Comparison of ENCODE assay signal across 1 cellular context in the genomic region with DNA sequence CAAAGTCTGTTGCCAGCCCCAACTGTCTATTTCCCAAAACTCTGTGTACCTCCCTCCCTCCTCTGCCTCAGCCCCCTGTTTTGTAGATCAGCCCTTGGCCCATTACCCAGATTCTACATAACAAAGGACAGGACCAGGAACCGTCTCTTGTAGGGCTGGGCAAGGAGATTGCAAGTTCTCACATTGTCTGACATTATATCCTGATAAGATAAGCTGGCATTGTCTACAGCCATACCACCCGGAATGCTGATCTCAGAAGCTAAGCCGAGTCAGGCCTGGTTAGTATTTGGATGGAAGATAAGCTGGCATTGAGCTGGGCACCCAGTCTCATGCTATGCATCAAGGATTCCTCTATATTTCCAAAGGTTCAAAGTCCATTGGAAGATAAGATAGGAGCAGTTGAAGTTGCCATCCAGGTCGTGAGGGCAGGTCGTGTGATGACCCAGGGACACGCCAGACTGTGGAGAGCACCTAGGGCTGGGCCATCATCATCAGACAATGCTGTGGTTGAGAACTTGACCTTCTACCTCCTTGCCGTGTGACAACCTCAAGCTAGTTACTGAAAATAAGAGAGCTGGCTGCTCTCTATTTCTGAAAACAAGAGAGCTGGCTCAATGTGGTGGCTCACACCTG.
TF ChIP-seq lines count a peak whose summit lies in the region.

No MANE protein-coding gene starts in this region.

TF ChIP-seq in GM23338, 12 proteins besides CTCF, POLR2A, EP300 and RAD21 (continued from another document):
- TF ChIP-seq, protein P1, sequence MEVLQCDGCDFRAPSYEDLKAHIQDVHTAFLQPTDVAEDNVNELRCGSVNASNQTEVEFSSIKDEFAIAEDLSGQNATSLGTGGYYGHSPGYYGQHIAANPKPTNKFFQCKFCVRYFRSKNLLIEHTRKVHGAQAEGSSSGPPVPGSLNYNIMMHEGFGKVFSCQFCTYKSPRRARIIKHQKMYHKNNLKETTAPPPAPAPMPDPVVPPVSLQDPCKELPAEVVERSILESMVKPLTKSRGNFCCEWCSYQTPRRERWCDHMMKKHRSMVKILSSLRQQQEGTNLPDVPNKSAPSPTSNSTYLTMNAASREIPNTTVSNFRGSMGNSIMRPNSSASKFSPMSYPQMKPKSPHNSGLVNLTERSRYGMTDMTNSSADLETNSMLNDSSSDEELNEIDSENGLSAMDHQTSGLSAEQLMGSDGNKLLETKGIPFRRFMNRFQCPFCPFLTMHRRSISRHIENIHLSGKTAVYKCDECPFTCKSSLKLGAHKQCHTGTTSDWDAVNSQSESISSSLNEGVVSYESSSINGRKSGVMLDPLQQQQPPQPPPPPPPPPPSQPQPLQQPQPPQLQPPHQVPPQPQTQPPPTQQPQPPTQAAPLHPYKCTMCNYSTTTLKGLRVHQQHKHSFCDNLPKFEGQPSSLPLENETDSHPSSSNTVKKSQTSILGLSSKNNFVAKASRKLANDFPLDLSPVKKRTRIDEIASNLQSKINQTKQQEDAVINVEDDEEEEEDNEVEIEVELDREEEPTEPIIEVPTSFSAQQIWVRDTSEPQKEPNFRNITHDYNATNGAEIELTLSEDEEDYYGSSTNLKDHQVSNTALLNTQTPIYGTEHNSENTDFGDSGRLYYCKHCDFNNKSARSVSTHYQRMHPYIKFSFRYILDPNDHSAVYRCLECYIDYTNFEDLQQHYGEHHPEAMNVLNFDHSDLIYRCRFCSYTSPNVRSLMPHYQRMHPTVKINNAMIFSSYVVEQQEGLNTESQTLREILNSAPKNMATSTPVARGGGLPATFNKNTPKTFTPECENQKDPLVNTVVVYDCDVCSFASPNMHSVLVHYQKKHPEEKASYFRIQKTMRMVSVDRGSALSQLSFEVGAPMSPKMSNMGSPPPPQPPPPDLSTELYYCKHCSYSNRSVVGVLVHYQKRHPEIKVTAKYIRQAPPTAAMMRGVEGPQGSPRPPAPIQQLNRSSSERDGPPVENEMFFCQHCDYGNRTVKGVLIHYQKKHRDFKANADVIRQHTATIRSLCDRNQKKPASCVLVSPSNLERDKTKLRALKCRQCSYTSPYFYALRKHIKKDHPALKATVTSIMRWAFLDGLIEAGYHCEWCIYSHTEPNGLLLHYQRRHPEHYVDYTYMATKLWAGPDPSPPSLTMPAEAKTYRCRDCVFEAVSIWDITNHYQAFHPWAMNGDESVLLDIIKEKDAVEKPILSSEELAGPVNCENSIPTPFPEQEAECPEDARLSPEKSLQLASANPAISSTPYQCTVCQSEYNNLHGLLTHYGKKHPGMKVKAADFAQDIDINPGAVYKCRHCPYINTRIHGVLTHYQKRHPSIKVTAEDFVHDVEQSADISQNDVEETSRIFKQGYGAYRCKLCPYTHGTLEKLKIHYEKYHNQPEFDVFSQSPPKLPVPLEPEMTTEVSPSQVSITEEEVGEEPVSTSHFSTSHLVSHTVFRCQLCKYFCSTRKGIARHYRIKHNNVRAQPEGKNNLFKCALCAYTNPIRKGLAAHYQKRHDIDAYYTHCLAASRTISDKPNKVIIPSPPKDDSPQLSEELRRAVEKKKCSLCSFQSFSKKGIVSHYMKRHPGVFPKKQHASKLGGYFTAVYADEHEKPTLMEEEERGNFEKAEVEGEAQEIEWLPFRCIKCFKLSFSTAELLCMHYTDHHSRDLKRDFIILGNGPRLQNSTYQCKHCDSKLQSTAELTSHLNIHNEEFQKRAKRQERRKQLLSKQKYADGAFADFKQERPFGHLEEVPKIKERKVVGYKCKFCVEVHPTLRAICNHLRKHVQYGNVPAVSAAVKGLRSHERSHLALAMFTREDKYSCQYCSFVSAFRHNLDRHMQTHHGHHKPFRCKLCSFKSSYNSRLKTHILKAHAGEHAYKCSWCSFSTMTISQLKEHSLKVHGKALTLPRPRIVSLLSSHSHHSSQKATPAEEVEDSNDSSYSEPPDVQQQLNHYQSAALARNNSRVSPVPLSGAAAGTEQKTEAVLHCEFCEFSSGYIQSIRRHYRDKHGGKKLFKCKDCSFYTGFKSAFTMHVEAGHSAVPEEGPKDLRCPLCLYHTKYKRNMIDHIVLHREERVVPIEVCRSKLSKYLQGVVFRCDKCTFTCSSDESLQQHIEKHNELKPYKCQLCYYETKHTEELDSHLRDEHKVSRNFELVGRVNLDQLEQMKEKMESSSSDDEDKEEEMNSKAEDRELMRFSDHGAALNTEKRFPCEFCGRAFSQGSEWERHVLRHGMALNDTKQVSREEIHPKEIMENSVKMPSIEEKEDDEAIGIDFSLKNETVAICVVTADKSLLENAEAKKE (CRISPR knock-in tag; IDR thresholded peaks at IDR 0.05) = no peak
- no peak for TF ChIP-seq NANOG (IDR thresholded peaks at IDR 0.05; ENCODE audit: borderline replicate concordance)
- TF ChIP-seq EZH2phosphoT487 (IDR thresholded peaks at IDR 0.05; ENCODE audit: unreplicated experiment) = no peak
- TF ChIP-seq, protein P2, sequence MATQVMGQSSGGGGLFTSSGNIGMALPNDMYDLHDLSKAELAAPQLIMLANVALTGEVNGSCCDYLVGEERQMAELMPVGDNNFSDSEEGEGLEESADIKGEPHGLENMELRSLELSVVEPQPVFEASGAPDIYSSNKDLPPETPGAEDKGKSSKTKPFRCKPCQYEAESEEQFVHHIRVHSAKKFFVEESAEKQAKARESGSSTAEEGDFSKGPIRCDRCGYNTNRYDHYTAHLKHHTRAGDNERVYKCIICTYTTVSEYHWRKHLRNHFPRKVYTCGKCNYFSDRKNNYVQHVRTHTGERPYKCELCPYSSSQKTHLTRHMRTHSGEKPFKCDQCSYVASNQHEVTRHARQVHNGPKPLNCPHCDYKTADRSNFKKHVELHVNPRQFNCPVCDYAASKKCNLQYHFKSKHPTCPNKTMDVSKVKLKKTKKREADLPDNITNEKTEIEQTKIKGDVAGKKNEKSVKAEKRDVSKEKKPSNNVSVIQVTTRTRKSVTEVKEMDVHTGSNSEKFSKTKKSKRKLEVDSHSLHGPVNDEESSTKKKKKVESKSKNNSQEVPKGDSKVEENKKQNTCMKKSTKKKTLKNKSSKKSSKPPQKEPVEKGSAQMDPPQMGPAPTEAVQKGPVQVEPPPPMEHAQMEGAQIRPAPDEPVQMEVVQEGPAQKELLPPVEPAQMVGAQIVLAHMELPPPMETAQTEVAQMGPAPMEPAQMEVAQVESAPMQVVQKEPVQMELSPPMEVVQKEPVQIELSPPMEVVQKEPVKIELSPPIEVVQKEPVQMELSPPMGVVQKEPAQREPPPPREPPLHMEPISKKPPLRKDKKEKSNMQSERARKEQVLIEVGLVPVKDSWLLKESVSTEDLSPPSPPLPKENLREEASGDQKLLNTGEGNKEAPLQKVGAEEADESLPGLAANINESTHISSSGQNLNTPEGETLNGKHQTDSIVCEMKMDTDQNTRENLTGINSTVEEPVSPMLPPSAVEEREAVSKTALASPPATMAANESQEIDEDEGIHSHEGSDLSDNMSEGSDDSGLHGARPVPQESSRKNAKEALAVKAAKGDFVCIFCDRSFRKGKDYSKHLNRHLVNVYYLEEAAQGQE (IDR thresholded peaks at IDR 0.05; ENCODE audit: unreplicated experiment) = no peak
- no peak for TF ChIP-seq JUNB (IDR thresholded peaks at IDR 0.05; ENCODE audit: unreplicated experiment)
- TF ChIP-seq POLR2AphosphoS5 (IDR thresholded peaks at IDR 0.05; ENCODE audit: low read depth) = no peak
- TF ChIP-seq ZNF114 (CRISPR knock-in tag; IDR thresholded peaks at IDR 0.05) = no peak
- no peak for TF ChIP-seq ZNF331 (CRISPR knock-in tag; IDR thresholded peaks at IDR 0.05; ENCODE audit: low read depth)
